Comparison of ENCODE assay signal across 8 cellular contexts in the genomic region with DNA sequence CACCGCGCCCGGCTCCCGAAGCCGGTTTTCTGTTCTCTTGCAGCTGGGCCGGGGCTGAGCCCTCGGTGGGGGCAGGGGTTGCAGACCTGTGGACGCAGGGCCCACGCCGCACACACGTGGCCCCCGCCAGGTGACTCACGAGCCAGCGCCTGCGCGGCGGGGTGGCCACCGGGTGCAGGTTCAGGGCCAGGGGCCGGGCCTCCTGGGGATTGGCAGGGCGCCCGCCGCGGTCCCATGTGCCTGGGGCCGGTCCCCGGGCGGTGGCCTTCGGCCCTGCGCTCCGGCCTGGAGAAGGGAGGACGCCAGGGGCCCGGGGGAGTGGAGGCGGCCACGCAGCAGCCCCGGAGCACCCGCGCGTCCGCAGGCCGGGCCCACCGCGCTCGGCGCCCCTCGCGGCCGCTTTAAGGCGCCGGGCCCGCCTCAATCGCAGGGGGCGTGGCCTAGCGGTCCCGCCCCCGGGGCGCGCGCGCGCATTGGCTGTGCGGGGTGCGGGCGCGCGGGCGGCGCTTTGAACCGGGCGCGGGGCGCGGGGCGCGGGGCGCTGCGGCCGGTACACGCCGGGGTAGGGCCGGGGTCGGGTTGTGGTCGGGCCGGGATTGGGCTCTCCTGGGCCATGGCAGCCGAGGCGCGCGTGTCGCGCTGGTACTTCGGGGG. TPM values are rescaled to one million over a fixed set of nuclear protein-coding genes. Genes with fewer than 3 reads are reported as not detected.
DNase-seq lines count a peak whose midpoint lies in the region; ATAC-seq and TF ChIP-seq lines count a peak whose summit lies in the region.

A gene with protein sequence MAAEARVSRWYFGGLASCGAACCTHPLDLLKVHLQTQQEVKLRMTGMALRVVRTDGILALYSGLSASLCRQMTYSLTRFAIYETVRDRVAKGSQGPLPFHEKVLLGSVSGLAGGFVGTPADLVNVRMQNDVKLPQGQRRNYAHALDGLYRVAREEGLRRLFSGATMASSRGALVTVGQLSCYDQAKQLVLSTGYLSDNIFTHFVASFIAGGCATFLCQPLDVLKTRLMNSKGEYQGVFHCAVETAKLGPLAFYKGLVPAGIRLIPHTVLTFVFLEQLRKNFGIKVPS (plus strand): TSS at position 471 of the 654 bp plus-strand sequence. CDS start 143 bp downstream, at position 614.

- peaks cover 24% of the 10 kb centered on the region for H3K4me1 Mint-ChIP-seq in activated CD4-positive, alpha-beta T cell treated with anti-CD3 and anti-CD28 coated beads for 36 hours

- no peak for TF ChIP-seq CTCF in choroid plexus epithelial cell (conservative IDR thresholded peaks at IDR 0.05; ENCODE audit: low read depth, low read length)

- peak within 1 kb of the TSS; percentile 89 for H3K4me3 Mint-ChIP-seq in activated CD4-positive, alpha-beta T cell treated with anti-CD3 and anti-CD28 coated beads for 36 hours

- intact Hi-C loops in activated CD4-positive, alpha-beta T cell treated with anti-CD3 and anti-CD28 coated beads for 36 hours (cut with DNase I, micrococcal nuclease), result loop anchor here (1.0 to 5.0 kb wide), 14 partner anchors 9 to 415 kb away; partner anchors contain the start of genes MRPL12 (in 2 of the 2), ALYREF (in 1 of the 2), ANAPC11 (in 1 of the 2) and ARHGDIA (in 1 of the 2)

- H3K36me3 Mint-ChIP-seq in activated CD4-positive, alpha-beta T cell treated with anti-CD3 and anti-CD28 coated beads for 36 hours (ENCODE audit: low read depth), result peaks cover 4% of the 10 kb centered on the region

- CTCF ChIA-PET in activated CD4-positive, alpha-beta T cell treated with anti-CD3 and anti-CD28 coated beads for 36 hours (lab: Charles Lee), result interaction anchor here (0.6 to 1.5 kb wide), 5 partner anchors 10 to 523 kb away, joined by 3 to 5 read pairs (median 4); no protein-coding TSS in a partner anchor

- DNase-seq in 8988T (peak; percentile 83), NCI-H510A (lab: John Stamatoyannopoulos, UW) (peak; percentile 71), choroid plexus epithelial cell (ENCODE audit: low read depth) (peak; percentile 72), left kidney (ENCODE audit: low read depth, low spot score) (peak; percentile 89)
- peak; percentile 93 for DNase-seq in activated CD4-positive, alpha-beta T cell treated with anti-CD3 and anti-CD28 coated beads for 36 hours
- peak; percentile 54 to 84 (median 71) for DNase-seq in stimulated activated CD4-positive, alpha-beta T cell treated with anti-CD3 and anti-CD28 coated beads, Interleukin-1b, Interleukin-23, amount 100 ng/mL, for 24 hours (ENCODE audit: low read depth in 4 of 4, low spot score in 1 of 4)

- H3K4me3 ChIP-seq in choroid plexus epithelial cell (ENCODE audit: low read depth, low read length), result peak within 1 kb of the TSS; percentile 66

- H3K9me3 Mint-ChIP-seq in activated CD4-positive, alpha-beta T cell treated with anti-CD3 and anti-CD28 coated beads for 36 hours (ENCODE audit: low read depth), result no peaks in the 10 kb centered on the region

- H3K27ac Mint-ChIP-seq in activated CD4-positive, alpha-beta T cell treated with anti-CD3 and anti-CD28 coated beads for 36 hours, result peak within 1 kb of the TSS; percentile 84

- POLR2A ChIA-PET in activated CD4-positive, alpha-beta T cell treated with anti-CD3 and anti-CD28 coated beads for 36 hours (lab: Charles Lee), result interaction anchor here (0.6 to 3.5 kb wide), 4 partner anchors 9 to 1915 kb away, joined by 3 to 10 read pairs (median 4); partner anchors contain the start of genes CBX8 and MRPL12

- ATAC-seq in GM18520 (IDR thresholded peaks at IDR 0.05; ENCODE audit: unreplicated experiment), result peak; percentile 74
- ATAC-seq in HG03139 (IDR thresholded peaks at IDR 0.05; ENCODE audit: unreplicated experiment), result peak; percentile 58
- ATAC-seq in activated CD4-positive, alpha-beta T cell treated with anti-CD3 and anti-CD28 coated beads for 36 hours, result peak; percentile 87

- no peaks in the 10 kb centered on the region for H3K27me3 Mint-ChIP-seq in activated CD4-positive, alpha-beta T cell treated with anti-CD3 and anti-CD28 coated beads for 36 hours

RNA-seq across cellular contexts. Expression of the gene that starts here (rescaled TPM):
- total RNA-seq in activated CD4-positive, alpha-beta T cell treated with anti-CD3 and anti-CD28 coated beads for 36 hours, result 10 to 100 TPM; 28.6 to 31.8 TPM

Comparison
In these comparisons a context has a peak if more than half of its experiments do, and no peak if none do; other contexts are left out.
1. Peak in every context shown above with its lines: DNase-seq, ATAC-seq and H3K4me3 ChIP-seq.